Comparison of ENCODE assay signal across 9 cellular contexts in the genomic region with DNA sequence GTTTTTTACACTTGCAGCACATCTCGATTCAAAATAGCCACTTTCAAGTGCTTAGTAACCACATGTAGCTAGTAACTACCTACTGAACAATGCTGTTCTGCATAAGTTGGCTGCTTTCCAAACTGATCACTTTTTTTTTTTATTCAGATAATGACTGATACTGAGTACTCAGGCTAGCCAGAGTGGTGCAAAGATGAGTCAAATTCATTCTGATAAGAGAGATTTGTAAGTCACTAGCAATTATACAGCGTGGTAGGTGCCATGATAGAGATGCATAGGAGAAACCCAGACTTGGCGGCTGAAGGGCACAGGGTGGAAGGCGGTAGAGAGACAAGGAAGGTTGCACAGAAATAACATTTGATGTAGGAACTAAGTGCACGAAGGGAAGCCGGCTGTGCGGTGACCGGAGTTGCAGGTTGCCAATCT. TPM values are rescaled to one million over a fixed set of nuclear protein-coding genes. Genes with fewer than 3 reads are reported as not detected.
DNase-seq lines count a peak whose midpoint lies in the region; ATAC-seq, FAIRE-seq and TF ChIP-seq lines count a peak whose summit lies in the region.
"Had no signal": no experiment of that assay in that cellular context is flagged by ENCODE, and none has a peak within 500 bp of the region (broad histone marks: within the 10 kb centered on the region; RNA-seq: fewer than 3 reads in every experiment).

No MANE protein-coding gene starts in this region.

- TF ChIP-seq POLR2A in suprapubic skin (IDR thresholded peaks at IDR 0.05), result no peak

- H3K4me3 ChIP-seq in CD8-positive, alpha-beta memory T cell (ENCODE audit: low read length), result peak overlapping the region; percentile 96
- H3K4me3 ChIP-seq in kidney (ENCODE audit: low read length in 2 of 2) (peak overlapping the region; percentile 99), suprapubic skin (peak overlapping the region; percentile 64)

- no peak for TF ChIP-seq EP300 in suprapubic skin (IDR thresholded peaks at IDR 0.05)

- WGBS in suprapubic skin, result 30% methylated on average over 8 of the region's 8 CpGs

- H3K27ac ChIP-seq in CD8-positive, alpha-beta memory T cell (ENCODE audit: low read depth, low read length), result peak overlapping the region; percentile 93
- H3K27ac ChIP-seq in kidney (ENCODE audit: low read depth in 2 of 2, low read length in 2 of 2) (no peak overlapping the region), suprapubic skin (peak overlapping the region; percentile 88)

- H3K9ac ChIP-seq in kidney (ENCODE audit: low read length in 2 of 2), result peak overlapping the region in 1 of 2 donors; percentile 58

- intact Hi-C loops in kidney (cut with DNase I), result no loop called here

- no peaks in the 10 kb centered on the region for H3K9me3 Mint-ChIP-seq in CD8-positive, alpha-beta memory T cell
- no peaks in the 10 kb centered on the region for H3K9me3 Mint-ChIP-seq in activated naive CD8-positive, alpha-beta T cell treated with anti-CD3 and anti-CD28 coated beads for 36 hours

- TF ChIP-seq CTCF in kidney (IDR thresholded peaks at IDR 0.05; ENCODE audit: borderline replicate concordance, extremely low read depth, insufficient read depth) (no peak), suprapubic skin (IDR thresholded peaks at IDR 0.05) (no peak)

- no peaks in the 10 kb centered on the region for H3K9me3 ChIP-seq in CD8-positive, alpha-beta memory T cell (ENCODE audit: low read length)
- H3K9me3 ChIP-seq in kidney (ENCODE audit: control insufficient read depth in 1 of 2, low read length in 2 of 2), result no peaks in the 10 kb centered on the region
- H3K9me3 ChIP-seq in suprapubic skin, result no peaks in the 10 kb centered on the region

- POLR2A ChIA-PET in CD8-positive, alpha-beta memory T cell (lab: Charles Lee), result interaction anchor here (1.0 kb wide), 1 partner anchor 312 kb away, joined by 3 read pairs; no protein-coding TSS in a partner anchor

- FAIRE-seq in kidney (lab: Jason Lieb, UNC), result no peak

- no peaks in the 10 kb centered on the region for H3K27me3 ChIP-seq in CD8-positive, alpha-beta memory T cell (ENCODE audit: insufficient read depth, low read length, poor library complexity, severe bottlenecking)
- no peaks in the 10 kb centered on the region for H3K27me3 ChIP-seq in suprapubic skin

- H3K4me3 Mint-ChIP-seq in CD8-positive, alpha-beta memory T cell, result peak overlapping the region; percentile 95 to 100 (median 98)
- peak overlapping the region; percentile 97 for H3K4me3 Mint-ChIP-seq in activated naive CD8-positive, alpha-beta T cell treated with anti-CD3 and anti-CD28 coated beads for 36 hours

- H3K27me3 Mint-ChIP-seq in CD8-positive, alpha-beta memory T cell, result peaks cover 0 to 3% of the 10 kb centered on the region in 2 donors
- H3K27me3 Mint-ChIP-seq in activated naive CD8-positive, alpha-beta T cell treated with anti-CD3 and anti-CD28 coated beads for 36 hours, result no peaks in the 10 kb centered on the region

- no peak for DNase-seq in CD8-positive, alpha-beta memory T cell
- DNase-seq in activated naive CD8-positive, alpha-beta T cell treated with anti-CD3 and anti-CD28 coated beads for 36 hours, result no peak
- DNase-seq in kidney, result no peak
- DNase-seq in suprapubic skin (ENCODE audit: low spot score in 2 of 2), result no peak
- DNase-seq in G401 (ENCODE audit: low spot score), result no peak
- no peak for DNase-seq in NCI-H2227 treated with DMSO at 0.1 percent for 48 hours (lab: John Stamatoyannopoulos, UW)
- no peak for DNase-seq in OCI-M1 (lab: John Stamatoyannopoulos, UW)

- CTCF ChIA-PET in CD8-positive, alpha-beta memory T cell (lab: Charles Lee), result interaction anchor here (1.2 to 1.9 kb wide), 5 partner anchors 10 to 312 kb away, joined by 3 to 14 read pairs (median 5); partner anchors contain the start of gene DLG3

- in situ Hi-C loops in G401 (cut with HindIII; ENCODE audit: low sequenced_read_pairs), result no loop called here

- H3K4me1 ChIP-seq in CD8-positive, alpha-beta memory T cell (ENCODE audit: insufficient read depth, low read length), result peaks cover 23% of the 10 kb centered on the region
- H3K4me1 ChIP-seq in kidney (ENCODE audit: control insufficient read depth in 1 of 2, insufficient read depth in 1 of 2, low read depth in 1 of 2, low read length in 2 of 2) (peaks cover 0 to 10% of the 10 kb centered on the region in 2 donors), suprapubic skin (peaks cover 17% of the 10 kb centered on the region)

- ATAC-seq in HG02973 (IDR thresholded peaks at IDR 0.05; ENCODE audit: unreplicated experiment), result peak; percentile 40

- peaks cover 0 to 29% (median 0%) of the 10 kb centered on the region in 3 donors for H3K36me3 Mint-ChIP-seq in CD8-positive, alpha-beta memory T cell
- peaks cover 12% of the 10 kb centered on the region for H3K36me3 Mint-ChIP-seq in activated naive CD8-positive, alpha-beta T cell treated with anti-CD3 and anti-CD28 coated beads for 36 hours

- H3K27ac Mint-ChIP-seq in CD8-positive, alpha-beta memory T cell, result peak overlapping the region; percentile 92 to 99 (median 98)
- peak overlapping the region; percentile 96 for H3K27ac Mint-ChIP-seq in activated naive CD8-positive, alpha-beta T cell treated with anti-CD3 and anti-CD28 coated beads for 36 hours

- H3K36me3 ChIP-seq in CD8-positive, alpha-beta memory T cell (ENCODE audit: insufficient read depth, low read length), result peaks cover 6% of the 10 kb centered on the region
- H3K36me3 ChIP-seq in kidney (ENCODE audit: control insufficient read depth in 1 of 2, insufficient read depth in 2 of 2, low read length in 2 of 2), result no peaks in the 10 kb centered on the region
- no peaks in the 10 kb centered on the region for H3K36me3 ChIP-seq in suprapubic skin

- peaks cover 33 to 47% (median 38%) of the 10 kb centered on the region in 3 donors for H3K4me1 Mint-ChIP-seq in CD8-positive, alpha-beta memory T cell
- peaks cover 20% of the 10 kb centered on the region for H3K4me1 Mint-ChIP-seq in activated naive CD8-positive, alpha-beta T cell treated with anti-CD3 and anti-CD28 coated beads for 36 hours

RNA-seq across cellular contexts. Expression of gene IGBP1, which starts 0.4 kb away (rescaled TPM):
- 10 to 100 TPM; 33.6 TPM for total RNA-seq in CD8-positive, alpha-beta memory T cell
- 59.3 TPM for polyA plus RNA-seq in CD8-positive, alpha-beta memory T cell
- total RNA-seq in activated naive CD8-positive, alpha-beta T cell treated with anti-CD3 and anti-CD28 coated beads for 36 hours, result 10 to 100 TPM; 36.0 to 37.2 TPM
- 44.2 TPM for total RNA-seq in kidney
- 67.3 TPM for polyA plus RNA-seq in kidney (ENCODE audit: insufficient read depth, low read depth, low replicate concordance)
- 10 to 100 TPM; 50.7 to 83.5 (median 64.6) TPM for total RNA-seq in suprapubic skin
- 80.9 and 87.3 TPM in 2 replicates for total RNA-seq in G401 (2014; rRNA removed; shearing (Covaris generic))

RNA-seq across cellular contexts. Expression of gene DGAT2L6, which starts 44.4 kb away (rescaled TPM):
- not detected for total RNA-seq in CD8-positive, alpha-beta memory T cell
- not detected for polyA plus RNA-seq in CD8-positive, alpha-beta memory T cell
- total RNA-seq in activated naive CD8-positive, alpha-beta T cell treated with anti-CD3 and anti-CD28 coated beads for 36 hours, result not detected
- not detected for total RNA-seq in kidney
- not detected for polyA plus RNA-seq in kidney (ENCODE audit: insufficient read depth, low read depth, low replicate concordance)
- total RNA-seq in suprapubic skin, result 10 to 100 TPM in 3 of 4 donors, 1 to 10 TPM in 1; 7.2 to 42.0 (median 19.0) TPM
- not detected in 2 replicates for total RNA-seq in G401 (2014; rRNA removed; shearing (Covaris generic))
- total RNA-seq: T-helper 1 cell treated with Interleukin-12 subunit alpha and Interleukin-12 subunit beta and Interleukin-4 antibody, amounts not matched to agents 30 ng/mL and 1 ng/mL, for 36 hours had no signal

Comparison
In these comparisons a context has a peak if more than half of its experiments do, and no peak if none do; other contexts are left out.
1. H3K27ac ChIP-seq: peak in CD8-positive, alpha-beta memory T cell (single experiment) and suprapubic skin (single experiment); none in kidney (0 of 2).
2. Peak in every context shown above with its lines, with median percentiles within 50 percentile points of each other: H3K4me3 ChIP-seq.